18 cellular contexts compared by ENCODE assay signal in the genomic region with DNA sequence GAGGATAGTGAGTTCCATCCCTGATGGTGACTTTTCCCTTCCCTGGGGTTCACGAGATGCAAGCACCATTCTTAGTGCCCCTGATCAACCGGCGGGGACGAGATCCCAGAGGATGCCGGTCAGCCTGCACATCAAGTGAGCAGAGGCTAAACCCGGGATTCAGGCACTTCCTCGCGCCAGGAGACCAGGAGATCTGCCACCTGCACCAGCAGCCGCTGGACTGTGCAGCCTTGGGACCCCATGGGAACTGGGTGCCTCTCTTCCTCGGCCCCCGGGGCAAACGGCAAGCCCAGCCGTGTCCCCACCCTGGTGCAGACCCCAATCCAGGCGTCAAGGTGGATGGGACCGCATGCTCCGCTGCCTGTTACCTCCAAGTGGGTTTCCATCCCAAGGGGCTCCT.
A peak's percentile ranks its signal among the peaks of the same experiment; 100 is the strongest.
DNase-seq lines count a peak whose midpoint lies in the region; ATAC-seq, FAIRE-seq and TF ChIP-seq lines count a peak whose summit lies in the region.
"Had no signal": no experiment of that assay in that cellular context is flagged by ENCODE, and none has a peak within 500 bp of the region (broad histone marks: within the 10 kb centered on the region; RNA-seq: fewer than 3 reads in every experiment).

No MANE protein-coding gene starts in this region.

- H3K4me2 ChIP-seq in BLaER1 treated with 17β-estradiol and CSF1 and Interleukin-3, amounts not matched to agents 10 nM and 100 nM = peak overlapping the region; percentile 76 to 98 (median 94)
- no peak overlapping the region for H3K4me2 ChIP-seq in neuronal stem cell (ENCODE audit: insufficient read depth, low read length, poor library complexity, severe bottlenecking)

- ATAC-seq in GM19397 (IDR thresholded peaks at IDR 0.05; ENCODE audit: unreplicated experiment) = no peak

- peak overlapping the region; percentile 71 for H2AK5ac ChIP-seq in neuronal stem cell (ENCODE audit: low read depth, low read length)

- peaks cover 0 to 12% (median 0%) of the 10 kb centered on the region in 11 experiments; a peak in 2 of 22 replicates for H3K9me3 ChIP-seq in BLaER1 treated with 17β-estradiol and CSF1 and Interleukin-3, amounts not matched to agents 10 nM and 100 nM (replicated peaks in 1 of 11)
- no peaks in the 10 kb centered on the region for H3K9me3 ChIP-seq in kidney (ENCODE audit: control insufficient read depth in 1 of 2, low read length in 2 of 2)
- no peaks in the 10 kb centered on the region for H3K9me3 ChIP-seq in neuronal stem cell (replicated peaks in 1 of 2; ENCODE audit: control insufficient read depth in 2 of 2, insufficient read depth in 1 of 2, low read depth in 1 of 2, low read length in 2 of 2)
- H3K9me3 ChIP-seq: HAP-1 had no signal

- H3K27me3 ChIP-seq in BLaER1 treated with 17β-estradiol and CSF1 and Interleukin-3, amounts not matched to agents 10 nM and 100 nM = peaks cover 0 to 38% (median 0%) of the 10 kb centered on the region in 11 experiments; a peak in 4 of 22 replicates
- no peaks in the 10 kb centered on the region for H3K27me3 ChIP-seq in neuronal stem cell (ENCODE audit: control insufficient read depth in 3 of 3, insufficient read depth in 3 of 3, low read depth in 1 of 3, low read length in 3 of 3)

- intact Hi-C loops in kidney (cut with DNase I) = no loop called here

- no peak overlapping the region for H2BK5ac ChIP-seq in neuronal stem cell (ENCODE audit: low read length)

- peak overlapping the region; percentile 67 for H3K18ac ChIP-seq in neuronal stem cell (ENCODE audit: low read length)

- H3K14ac ChIP-seq in neuronal stem cell (ENCODE audit: low read length) = no peak overlapping the region

- H3K27ac ChIP-seq in BLaER1 treated with 17β-estradiol and CSF1 and Interleukin-3, amounts not matched to agents 10 nM and 100 nM = peak overlapping the region in 10 of 11 experiments; percentile 18 to 96 (median 86); a peak in 17 of 22 replicates
- H3K27ac ChIP-seq in kidney (ENCODE audit: low read depth in 2 of 2, low read length in 2 of 2) (no peak overlapping the region), neuronal stem cell (replicated peaks; ENCODE audit: low read length) (no peak overlapping the region)

- FAIRE-seq in kidney (lab: Jason Lieb, UNC) = no peak
- FAIRE-seq: D721Med, GM12891, GM18507, H54 had no signal

- no peak overlapping the region for H4K91ac ChIP-seq in neuronal stem cell (ENCODE audit: low read depth, low read length, poor library complexity)

- TF ChIP-seq CTCF in kidney (IDR thresholded peaks at IDR 0.05; ENCODE audit: borderline replicate concordance, extremely low read depth, insufficient read depth) = no peak

- no peak overlapping the region for H2BK120ac ChIP-seq in neuronal stem cell (ENCODE audit: low read depth, low read length)

- no peak overlapping the region for H4K8ac ChIP-seq in neuronal stem cell (ENCODE audit: low read depth, low read length)

- H2AFZ ChIP-seq in neuronal stem cell (ENCODE audit: low read length) = no peak overlapping the region

- 0 out of 22 replicates have a peak, but pooled peaks cover 0 to 14% (median 0%) of the 10 kb centered on the region in 11 experiments for H3K36me3 ChIP-seq in BLaER1 treated with 17β-estradiol and CSF1 and Interleukin-3, amounts not matched to agents 10 nM and 100 nM
- H3K36me3 ChIP-seq in kidney (ENCODE audit: control insufficient read depth in 1 of 2, insufficient read depth in 2 of 2, low read length in 2 of 2) (no peaks in the 10 kb centered on the region), neuronal stem cell (replicated peaks in 1 of 2; ENCODE audit: control insufficient read depth in 2 of 2, insufficient read depth in 2 of 2, low read length in 2 of 2) (no peaks in the 10 kb centered on the region)
- H3K36me3 ChIP-seq: HAP-1 had no signal

- no peaks in the 10 kb centered on the region for H3K79me1 ChIP-seq in neuronal stem cell (ENCODE audit: low read depth, low read length)

- H3K23ac ChIP-seq in neuronal stem cell (ENCODE audit: low read depth, low read length, poor library complexity) = no peak overlapping the region

- no peaks in the 10 kb centered on the region for H4K20me1 ChIP-seq in BLaER1 treated with 17β-estradiol and CSF1 and Interleukin-3, amounts not matched to agents 10 nM and 100 nM

- peaks cover 34 to 100% (median 100%) of the 10 kb centered on the region in 10 experiments for H3K4me1 ChIP-seq in BLaER1 treated with 17β-estradiol and CSF1 and Interleukin-3, amounts not matched to agents 10 nM and 100 nM
- H3K4me1 ChIP-seq in kidney (ENCODE audit: control insufficient read depth in 1 of 2, insufficient read depth in 1 of 2, low read depth in 1 of 2, low read length in 2 of 2) (no peaks in the 10 kb centered on the region), neuronal stem cell (ENCODE audit: control insufficient read depth in 2 of 2, insufficient read depth in 1 of 2, low read depth in 1 of 2, low read length in 2 of 2) (peaks cover 0 to 1% of the 10 kb centered on the region in 2 donors)
- H3K4me1 ChIP-seq: HAP-1 had no signal

- WGBS in neuronal stem cell (ENCODE audit: extremely low coverage in 2 of 2, insufficient read length in 2 of 2, insufficient replicate concordance in 1 of 2), 2 donors = no CpG with 5 or more reads among the region's 16 CpGs

- H2BK15ac ChIP-seq in neuronal stem cell (ENCODE audit: low read length) = no peak overlapping the region

- no peak overlapping the region for H2BK12ac ChIP-seq in neuronal stem cell (ENCODE audit: low read length)

- no peak overlapping the region for H3K4ac ChIP-seq in neuronal stem cell (ENCODE audit: low read length)

- peak; percentile 67 for DNase-seq in kidney
- no peak for DNase-seq in neuronal stem cell (ENCODE audit: low spot score)
- no peak for DNase-seq in NCI-H2227 treated with DMSO at 0.1 percent for 48 hours (lab: John Stamatoyannopoulos, UW)
- DNase-seq in stimulated activated CD4-positive, alpha-beta T cell treated with anti-CD3 and anti-CD28 coated beads, Interleukin-15, amount 100 ng/mL, for 24 hours = no peak
- DNase-seq: CD4-positive, alpha-beta T cell; DMS 273 treated with DMSO at 0.1 percent for 48 hours; DMS53; DMS79 treated with DMSO at 0.1 percent for 48 hours; GF-D8; GOT3; HFFc6 had no signal

- peak overlapping the region in 5 of 10 experiments; percentile 12 to 53 (median 32); a peak in 4 of 20 replicates for H3K4me3 ChIP-seq in BLaER1 treated with 17β-estradiol and CSF1 and Interleukin-3, amounts not matched to agents 10 nM and 100 nM
- H3K4me3 ChIP-seq in kidney (ENCODE audit: low read length in 2 of 2) (no peak overlapping the region), neuronal stem cell (ENCODE audit: low read length in 2 of 2) (no peak overlapping the region)
- H3K4me3 ChIP-seq: HAP-1 had no signal

- H3K9ac ChIP-seq in BLaER1 treated with 17β-estradiol and CSF1 and Interleukin-3, amounts not matched to agents 10 nM and 100 nM = peak overlapping the region in 9 of 11 experiments; percentile 3 to 81 (median 72); a peak in 16 of 22 replicates
- H3K9ac ChIP-seq in kidney (ENCODE audit: low read length in 2 of 2) = no peak overlapping the region
- peak overlapping the region; percentile 70 for H3K9ac ChIP-seq in neuronal stem cell (ENCODE audit: low read depth, low read length, poor library complexity)

Comparison
In these comparisons a context has a peak if more than half of its experiments do, and no peak if none do; other contexts are left out.
1. H3K27ac ChIP-seq: peak in BLaER1 treated with 17β-estradiol and CSF1 and Interleukin-3, amounts not matched to agents 10 nM and 100 nM (10 of 11); none in kidney (0 of 2) and neuronal stem cell (single experiment).
2. H3K9ac ChIP-seq: peak in BLaER1 treated with 17β-estradiol and CSF1 and Interleukin-3, amounts not matched to agents 10 nM and 100 nM (9 of 11) and neuronal stem cell (single experiment); none in kidney (0 of 2).